In genomic region chr11:123654566-123655081, GRCh38 we compare ENCODE assay signal across 1 cellular context.
TF ChIP-seq lines count a peak whose summit lies in the region.

Gene SCN3B (minus strand): TSS chr11:123654624. CDS start chr11:123653801, 823 bp downstream.

TF ChIP-seq in WTC11, 78 proteins besides CTCF, POLR2A, EP300 and RAD21 (continued from another document):
- no peak for TF ChIP-seq E2F4 (CRISPR knock-in tag; IDR thresholded peaks at IDR 0.05; ENCODE audit: borderline replicate concordance, low read depth)
- no peak for TF ChIP-seq ZBTB21 (CRISPR knock-in tag; IDR thresholded peaks at IDR 0.05; ENCODE audit: borderline replicate concordance)
- no peak for TF ChIP-seq OVOL2 (CRISPR knock-in tag; IDR thresholded peaks at IDR 0.05; ENCODE audit: borderline replicate concordance)
- TF ChIP-seq CREM (CRISPR knock-in tag; IDR thresholded peaks at IDR 0.05) = 0 out of 2 replicates have a peak, but pooled peaks have one; percentile 55
- TF ChIP-seq SOX15 (CRISPR knock-in tag; IDR thresholded peaks at IDR 0.05) = no peak
- no peak for TF ChIP-seq ZNF263 (CRISPR knock-in tag; IDR thresholded peaks at IDR 0.05; ENCODE audit: low read depth)
- TF ChIP-seq, protein P1, sequence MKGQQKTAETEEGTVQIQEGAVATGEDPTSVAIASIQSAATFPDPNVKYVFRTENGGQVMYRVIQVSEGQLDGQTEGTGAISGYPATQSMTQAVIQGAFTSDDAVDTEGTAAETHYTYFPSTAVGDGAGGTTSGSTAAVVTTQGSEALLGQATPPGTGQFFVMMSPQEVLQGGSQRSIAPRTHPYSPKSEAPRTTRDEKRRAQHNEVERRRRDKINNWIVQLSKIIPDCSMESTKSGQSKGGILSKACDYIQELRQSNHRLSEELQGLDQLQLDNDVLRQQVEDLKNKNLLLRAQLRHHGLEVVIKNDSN (CRISPR knock-in tag; IDR thresholded peaks at IDR 0.05) = no peak
- no peak for TF ChIP-seq RELA (CRISPR knock-in tag; IDR thresholded peaks at IDR 0.05; ENCODE audit: borderline replicate concordance)
- TF ChIP-seq STAT6 (CRISPR knock-in tag; conservative IDR thresholded peaks at IDR 0.05; ENCODE audit: low read depth) = no peak
- no peak for TF ChIP-seq MXD4 (CRISPR knock-in tag; IDR thresholded peaks at IDR 0.05; ENCODE audit: borderline replicate concordance)
- TF ChIP-seq ZNF232 (CRISPR knock-in tag; IDR thresholded peaks at IDR 0.05) = no peak; the same call in 1 of the 2 replicates
- TF ChIP-seq TEAD1 (CRISPR knock-in tag; IDR thresholded peaks at IDR 0.05) = no peak
- TF ChIP-seq ELF4 (CRISPR knock-in tag; IDR thresholded peaks at IDR 0.05; ENCODE audit: low read depth) = no peak
- no peak for TF ChIP-seq SMAD4 (CRISPR knock-in tag; IDR thresholded peaks at IDR 0.05)
- TF ChIP-seq MYBL2 (CRISPR knock-in tag; IDR thresholded peaks at IDR 0.05) = 0 out of 2 replicates have a peak, but pooled peaks have one; percentile 49
- TF ChIP-seq MAX (CRISPR knock-in tag; IDR thresholded peaks at IDR 0.05) = no peak
- no peak for TF ChIP-seq ATF1 (CRISPR knock-in tag; IDR thresholded peaks at IDR 0.05)
- no peak for TF ChIP-seq SMAD3 (CRISPR knock-in tag; IDR thresholded peaks at IDR 0.05; ENCODE audit: borderline replicate concordance)
- no peak for TF ChIP-seq ERG (CRISPR knock-in tag; IDR thresholded peaks at IDR 0.05)
